9 cellular contexts compared by ENCODE assay signal in genomic region chr6:137641474-137642077, GRCh38.
DNase-seq lines count a peak whose midpoint lies in the region; ATAC-seq and TF ChIP-seq lines count a peak whose summit lies in the region.
"Had no signal": no experiment of that assay in that cellular context is flagged by ENCODE, and none has a peak within 500 bp of the region (broad histone marks: within the 10 kb centered on the region; RNA-seq: fewer than 3 reads in every experiment).

No MANE protein-coding gene starts in this region.

- no peaks in the 10 kb centered on the region for H3K36me3 Mint-ChIP-seq in Calu3 (ENCODE audit: insufficient read depth, unreplicated experiment)
- no peaks in the 10 kb centered on the region for H3K36me3 Mint-ChIP-seq in GM23338 (ENCODE audit: low read depth)
- H3K36me3 Mint-ChIP-seq: activated naive CD8-positive, alpha-beta T cell had no signal

- H4K20me1 ChIP-seq in GM23338 (replicated peaks; ENCODE audit: insufficient read depth) (no peaks in the 10 kb centered on the region), SU-DHL-6 (ENCODE audit: low read depth, low read length) (no peaks in the 10 kb centered on the region)

- H3K36me3 ChIP-seq in GM23338 (ENCODE audit: insufficient read depth) (no peaks in the 10 kb centered on the region), SU-DHL-6 (ENCODE audit: low read length) (no peaks in the 10 kb centered on the region), adipocyte (ENCODE audit: control insufficient read depth, insufficient read depth, low read length, severe bottlenecking) (no peaks in the 10 kb centered on the region), right atrium auricular region (no peaks in the 10 kb centered on the region), sigmoid colon (no peaks in the 10 kb centered on the region)

- no peak overlapping the region for H3K27ac ChIP-seq in GM23338 (ENCODE audit: low read depth)
- no peak overlapping the region for H3K27ac ChIP-seq in SU-DHL-6 (ENCODE audit: low read depth, low read length)
- no peak overlapping the region for H3K27ac ChIP-seq in right atrium auricular region
- no peak overlapping the region for H3K27ac ChIP-seq in sigmoid colon

- H3K27ac Mint-ChIP-seq in Calu3 (ENCODE audit: unreplicated experiment), result no peak overlapping the region
- no peak overlapping the region for H3K27ac Mint-ChIP-seq in GM23338
- H3K27ac Mint-ChIP-seq: activated naive CD8-positive, alpha-beta T cell had no signal

- peak; percentile 53 for DNase-seq in Calu3
- peak; percentile 84 for DNase-seq in GM23338 (ENCODE audit: low spot score)
- DNase-seq in NAMALWA (ENCODE audit: low spot score), result peak; percentile 81
- peak; percentile 93 for DNase-seq in adipocyte (ENCODE audit: low read depth)
- peak; percentile 75 for DNase-seq in right atrium auricular region (ENCODE audit: low spot score)
- peak; percentile 81 for DNase-seq in sigmoid colon

- H3K27me3 Mint-ChIP-seq in Calu3 (ENCODE audit: unreplicated experiment) (no peaks in the 10 kb centered on the region), GM23338 (ENCODE audit: insufficient read depth, low read depth, poor library complexity) (no peaks in the 10 kb centered on the region)

- no peak overlapping the region for H3K9ac ChIP-seq in SU-DHL-6 (ENCODE audit: low read length)
- no peak overlapping the region for H3K9ac ChIP-seq in adipocyte (ENCODE audit: low read length)

- peaks cover 3% of the 10 kb centered on the region; the same call in 1 of the 2 replicates for H3K9me2 ChIP-seq in GM23338 (ENCODE audit: insufficient read depth)
- no peaks in the 10 kb centered on the region for H3K9me2 ChIP-seq in SU-DHL-6 (replicated peaks; ENCODE audit: insufficient read depth, low read length)

- no peak for TF ChIP-seq EP300 in sigmoid colon (IDR thresholded peaks at IDR 0.05)

- H2AFZ ChIP-seq in GM23338 (no peak overlapping the region), SU-DHL-6 (ENCODE audit: low read depth, low read length, severe bottlenecking) (no peak overlapping the region)

- H3K9me3 Mint-ChIP-seq in Calu3 (ENCODE audit: low read depth, unreplicated experiment), result no peaks in the 10 kb centered on the region
- H3K9me3 Mint-ChIP-seq in GM23338, result no peaks in the 10 kb centered on the region; the same call in 2 of the 3 replicates

- BruUV-seq in Calu3 (replicated peaks; lab: Mats Ljungman, UMichigan), result no TSS peak

- no peak overlapping the region for H3K4me3 Mint-ChIP-seq in Calu3 (ENCODE audit: low read depth, unreplicated experiment)
- no peak overlapping the region for H3K4me3 Mint-ChIP-seq in GM23338
- H3K4me3 Mint-ChIP-seq: activated naive CD8-positive, alpha-beta T cell had no signal

- ATAC-seq in GM23338 (peak; percentile 97), GM18505 (IDR thresholded peaks at IDR 0.05; ENCODE audit: unreplicated experiment) (no peak)

- H3K9me3 ChIP-seq in SU-DHL-6 (ENCODE audit: insufficient read depth, low read length) (no peaks in the 10 kb centered on the region), adipocyte (ENCODE audit: control insufficient read depth, low read length) (no peaks in the 10 kb centered on the region), right atrium auricular region (no peaks in the 10 kb centered on the region), sigmoid colon (no peaks in the 10 kb centered on the region)

- no peaks in the 10 kb centered on the region for H3K4me1 ChIP-seq in GM23338 (ENCODE audit: insufficient read depth)
- H3K4me1 ChIP-seq in adipocyte (ENCODE audit: control insufficient read depth, insufficient read depth, low read length), result peaks cover 9% of the 10 kb centered on the region
- no peaks in the 10 kb centered on the region for H3K4me1 ChIP-seq in right atrium auricular region
- H3K4me1 ChIP-seq in sigmoid colon, result peaks cover 0 to 12% (median 5%) of the 10 kb centered on the region in 4 donors

- H3K27me3 ChIP-seq in GM23338 (ENCODE audit: insufficient read depth) (no peaks in the 10 kb centered on the region), SU-DHL-6 (ENCODE audit: low read length) (no peaks in the 10 kb centered on the region), adipocyte (replicated peaks; ENCODE audit: control insufficient read depth, insufficient read depth, low read length) (no peaks in the 10 kb centered on the region), right atrium auricular region (no peaks in the 10 kb centered on the region), sigmoid colon (no peaks in the 10 kb centered on the region)

- TF ChIP-seq CTCF in Calu3 (IDR thresholded peaks at IDR 0.05; ENCODE audit: unreplicated experiment), result no peak
- TF ChIP-seq CTCF in GM23338 (conservative IDR thresholded peaks at IDR 0.05; ENCODE audit: low read depth in 2 of 2), result peak; percentile 85 to 87
- TF ChIP-seq CTCF in SU-DHL-6 (IDR thresholded peaks at IDR 0.05; ENCODE audit: insufficient read depth, low read length, poor library complexity, severe bottlenecking), result peak; percentile 55
- TF ChIP-seq CTCF in right atrium auricular region (IDR thresholded peaks at IDR 0.05), result peak; percentile 52 to 73
- peak; percentile 19 to 53 (median 50) for TF ChIP-seq CTCF in sigmoid colon (IDR thresholded peaks at IDR 0.05)

- CTCF ChIA-PET in Calu3 (lab: Charles Lee), result interaction anchor here (0.5 to 1.1 kb wide), 5 partner anchors 301 to 900 kb away, joined by 3 to 5 read pairs (median 3); no protein-coding TSS in a partner anchor

- H3F3A ChIP-seq in GM23338 (replicated peaks; ENCODE audit: low read depth) (no peaks in the 10 kb centered on the region), SU-DHL-6 (ENCODE audit: insufficient read depth) (no peaks in the 10 kb centered on the region)

- WGBS in sigmoid colon, 2 donors, result 10 to 21% methylated on average over 6 of the region's 6 CpGs

- TF ChIP-seq POLR2A in sigmoid colon (IDR thresholded peaks at IDR 0.05) (no peak), GM18505 (IDR thresholded peaks at IDR 0.05; ENCODE audit: borderline replicate concordance, extremely low read depth, insufficient read depth, insufficient read length) (no peak)

- H3K4me1 Mint-ChIP-seq in Calu3 (ENCODE audit: low read depth, unreplicated experiment) (peaks cover 5% of the 10 kb centered on the region), GM23338 (no peaks in the 10 kb centered on the region)

- H3K79me2 ChIP-seq in GM23338 (replicated peaks; ENCODE audit: insufficient read depth), result no peaks in the 10 kb centered on the region
- no peaks in the 10 kb centered on the region for H3K79me2 ChIP-seq in SU-DHL-6 (ENCODE audit: insufficient read depth, low read length)

- H3K4me2 ChIP-seq in GM23338 (no peak overlapping the region), SU-DHL-6 (ENCODE audit: low read depth, low read length, poor library complexity, severe bottlenecking) (no peak overlapping the region)

- H3K4me3 ChIP-seq in GM23338 (no peak overlapping the region), SU-DHL-6 (ENCODE audit: insufficient read depth, low read length, poor library complexity, severe bottlenecking) (no peak overlapping the region), adipocyte (ENCODE audit: low read length) (no peak overlapping the region), right atrium auricular region (no peak overlapping the region), sigmoid colon (no peak overlapping the region)

- intact Hi-C loops in Calu3 (cut with micrococcal nuclease; ENCODE audit: unreplicated experiment), result loop anchor here (1.0 kb wide), 3 partner anchors 299 to 547 kb away; no protein-coding TSS in a partner anchor
- intact Hi-C loops in sigmoid colon (cut with DNase I), result loop anchor here (5.0 kb wide), 2 partner anchors 369 to 549 kb away; no protein-coding TSS in a partner anchor

TF ChIP-seq in GM23338, 12 proteins besides CTCF, POLR2A, EP300 and RAD21 (continues in another document):
- no peak for TF ChIP-seq STAT1 (IDR thresholded peaks at IDR 0.05; ENCODE audit: unreplicated experiment)
- no peak for TF ChIP-seq NANOG (IDR thresholded peaks at IDR 0.05; ENCODE audit: borderline replicate concordance)
- no peak for TF ChIP-seq ZNF114 (CRISPR knock-in tag; IDR thresholded peaks at IDR 0.05)
- no peak for TF ChIP-seq EZH2 (IDR thresholded peaks at IDR 0.05; ENCODE audit: low read depth, unreplicated experiment)
- no peak for TF ChIP-seq CREB1 (CRISPR knock-in tag; IDR thresholded peaks at IDR 0.05; ENCODE audit: low read depth)
- TF ChIP-seq REST (IDR thresholded peaks at IDR 0.05; ENCODE audit: unreplicated experiment), result no peak
- no peak for TF ChIP-seq ZNF331 (CRISPR knock-in tag; IDR thresholded peaks at IDR 0.05; ENCODE audit: low read depth)
- TF ChIP-seq POLR2AphosphoS5 (IDR thresholded peaks at IDR 0.05; ENCODE audit: low read depth), result no peak
- TF ChIP-seq ETS1 (IDR thresholded peaks at IDR 0.05), result no peak
